ENCODE assay signal across 1 cellular context in the genomic region with DNA sequence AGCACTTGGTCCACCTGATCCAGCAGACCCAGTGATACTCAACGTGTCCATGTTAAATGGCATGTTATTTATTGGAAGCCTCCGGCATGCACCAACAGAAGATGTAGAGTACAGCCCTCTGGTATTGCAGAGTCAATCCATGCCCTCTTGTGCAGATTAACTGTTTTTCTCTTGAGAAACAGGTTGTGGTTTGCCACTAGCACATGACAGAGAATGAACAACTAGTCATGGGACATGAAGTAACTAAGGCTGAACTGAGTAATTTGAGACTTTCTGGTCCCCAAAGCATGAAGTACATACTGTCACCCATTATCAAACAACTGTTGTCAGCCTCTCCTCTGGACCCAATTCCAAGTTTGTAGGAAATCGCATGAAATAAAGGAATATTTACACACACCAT.
TF ChIP-seq lines count a peak whose summit lies in the region.

No MANE protein-coding gene starts in this region.

TF ChIP-seq in GM23338, 12 proteins besides CTCF, POLR2A, EP300 and RAD21 (continued from another document):
- TF ChIP-seq, protein P1, sequence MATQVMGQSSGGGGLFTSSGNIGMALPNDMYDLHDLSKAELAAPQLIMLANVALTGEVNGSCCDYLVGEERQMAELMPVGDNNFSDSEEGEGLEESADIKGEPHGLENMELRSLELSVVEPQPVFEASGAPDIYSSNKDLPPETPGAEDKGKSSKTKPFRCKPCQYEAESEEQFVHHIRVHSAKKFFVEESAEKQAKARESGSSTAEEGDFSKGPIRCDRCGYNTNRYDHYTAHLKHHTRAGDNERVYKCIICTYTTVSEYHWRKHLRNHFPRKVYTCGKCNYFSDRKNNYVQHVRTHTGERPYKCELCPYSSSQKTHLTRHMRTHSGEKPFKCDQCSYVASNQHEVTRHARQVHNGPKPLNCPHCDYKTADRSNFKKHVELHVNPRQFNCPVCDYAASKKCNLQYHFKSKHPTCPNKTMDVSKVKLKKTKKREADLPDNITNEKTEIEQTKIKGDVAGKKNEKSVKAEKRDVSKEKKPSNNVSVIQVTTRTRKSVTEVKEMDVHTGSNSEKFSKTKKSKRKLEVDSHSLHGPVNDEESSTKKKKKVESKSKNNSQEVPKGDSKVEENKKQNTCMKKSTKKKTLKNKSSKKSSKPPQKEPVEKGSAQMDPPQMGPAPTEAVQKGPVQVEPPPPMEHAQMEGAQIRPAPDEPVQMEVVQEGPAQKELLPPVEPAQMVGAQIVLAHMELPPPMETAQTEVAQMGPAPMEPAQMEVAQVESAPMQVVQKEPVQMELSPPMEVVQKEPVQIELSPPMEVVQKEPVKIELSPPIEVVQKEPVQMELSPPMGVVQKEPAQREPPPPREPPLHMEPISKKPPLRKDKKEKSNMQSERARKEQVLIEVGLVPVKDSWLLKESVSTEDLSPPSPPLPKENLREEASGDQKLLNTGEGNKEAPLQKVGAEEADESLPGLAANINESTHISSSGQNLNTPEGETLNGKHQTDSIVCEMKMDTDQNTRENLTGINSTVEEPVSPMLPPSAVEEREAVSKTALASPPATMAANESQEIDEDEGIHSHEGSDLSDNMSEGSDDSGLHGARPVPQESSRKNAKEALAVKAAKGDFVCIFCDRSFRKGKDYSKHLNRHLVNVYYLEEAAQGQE (IDR thresholded peaks at IDR 0.05; ENCODE audit: unreplicated experiment) = no peak
